9 cellular contexts compared by ENCODE assay signal in the genomic region with DNA sequence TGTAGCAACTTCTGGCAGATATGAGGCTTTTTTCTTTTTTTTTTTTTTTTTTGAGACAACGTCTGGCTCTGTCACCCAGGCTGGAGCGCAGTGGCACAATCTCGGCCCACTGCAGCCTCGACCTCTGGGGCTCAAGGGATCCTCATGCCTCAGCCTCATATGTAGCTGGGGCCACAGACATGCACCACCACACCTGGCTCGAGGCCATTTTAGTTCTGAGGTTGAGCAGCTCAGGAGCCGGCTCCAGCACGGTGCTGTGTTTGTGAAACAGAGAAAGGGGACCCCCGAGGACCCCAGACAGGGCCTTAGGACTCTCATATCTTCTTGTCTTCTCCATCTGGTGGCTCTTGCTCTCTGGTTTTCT. TPM values are rescaled to one million over a fixed set of nuclear protein-coding genes. Genes with fewer than 3 reads are reported as not detected.
DNase-seq lines count a peak whose midpoint lies in the region; ATAC-seq, FAIRE-seq and TF ChIP-seq lines count a peak whose summit lies in the region.
"Had no signal": no experiment of that assay in that cellular context is flagged by ENCODE, and none has a peak within 500 bp of the region (broad histone marks: within the 10 kb centered on the region; RNA-seq: fewer than 3 reads in every experiment).

No MANE protein-coding gene starts in this region.

- H3K9me3 ChIP-seq in CD4-positive, alpha-beta memory T cell (ENCODE audit: control insufficient read depth in 1 of 2, low read length in 2 of 2): no peaks in the 10 kb centered on the region
- H3K9me3 ChIP-seq in Peyer's patch (no peaks in the 10 kb centered on the region), endothelial cell of umbilical vein (replicated peaks; ENCODE audit: control insufficient read depth, insufficient read depth, low read length) (no peaks in the 10 kb centered on the region)
- H3K9me3 ChIP-seq: neutrophil had no signal

- peaks cover 68% of the 10 kb centered on the region for H3K4me1 ChIP-seq in CD4-positive, alpha-beta memory T cell (ENCODE audit: insufficient read depth, low read length)
- H3K4me1 ChIP-seq in Peyer's patch (peaks cover 0 to 36% (median 29%) of the 10 kb centered on the region in 4 donors), endothelial cell of umbilical vein (ENCODE audit: control insufficient read depth, extremely low read depth, insufficient read depth, low read length) (peaks cover 6% of the 10 kb centered on the region)

- peak overlapping the region; percentile 75 for H3K27ac ChIP-seq in CD4-positive, alpha-beta memory T cell (ENCODE audit: low read depth, low read length)
- H3K27ac ChIP-seq in Peyer's patch (peak overlapping the region in 3 of 4 donors; percentile 60 to 84 (median 68)), endothelial cell of umbilical vein (ENCODE audit: insufficient read depth, low read depth, low read length) (no peak overlapping the region)
- H3K27ac ChIP-seq: neutrophil had no signal

- no peaks in the 10 kb centered on the region for H4K20me1 ChIP-seq in endothelial cell of umbilical vein (replicated peaks; ENCODE audit: control insufficient read depth, extremely low read depth, insufficient read depth, low read length)

- H3K9me1 ChIP-seq in endothelial cell of umbilical vein (replicated peaks; ENCODE audit: control insufficient read depth, extremely low read depth, insufficient read depth, low read length): no peaks in the 10 kb centered on the region

- H3K4me3 ChIP-seq in CD4-positive, alpha-beta memory T cell (ENCODE audit: low read length in 2 of 2): no peak overlapping the region
- no peak overlapping the region for H3K4me3 ChIP-seq in Peyer's patch
- no peak overlapping the region for H3K4me3 ChIP-seq in endothelial cell of umbilical vein (replicated peaks in 1 of 3; ENCODE audit: insufficient read depth in 1 of 3, low read depth in 1 of 3, low read length in 3 of 3)

- intact Hi-C loops in CD4-positive, alpha-beta memory T cell (cut with micrococcal nuclease): loop anchor here (1.0 to 2.0 kb wide), 2 partner anchors 27 to 244 kb away; no protein-coding TSS in a partner anchor
- intact Hi-C loops in endothelial cell of umbilical vein (cut with micrococcal nuclease): no loop called here

- H3K4me1 Mint-ChIP-seq in CD4-positive, alpha-beta memory T cell: peaks cover 24 to 65% (median 40%) of the 10 kb centered on the region in 4 donors

- H3K27me3 ChIP-seq in CD4-positive, alpha-beta memory T cell (ENCODE audit: insufficient read depth, low read length): no peaks in the 10 kb centered on the region
- no peaks in the 10 kb centered on the region for H3K27me3 ChIP-seq in Peyer's patch
- H3K27me3 ChIP-seq in endothelial cell of umbilical vein (ENCODE audit: control insufficient read depth in 2 of 2, insufficient read depth in 2 of 2, low read length in 2 of 2): no peaks in the 10 kb centered on the region

- no peak overlapping the region for H3K4me2 ChIP-seq in endothelial cell of umbilical vein (ENCODE audit: insufficient read depth, low read length)

- H3K4me3 Mint-ChIP-seq in CD4-positive, alpha-beta memory T cell: peak overlapping the region in 7 of 8 donors; percentile 12 to 81 (median 52)
- H3K4me3 Mint-ChIP-seq: brain had no signal

- ATAC-seq in HG02885 (IDR thresholded peaks at IDR 0.05; ENCODE audit: poor library complexity, unreplicated experiment): no peak
- ATAC-seq in GM19395 (IDR thresholded peaks at IDR 0.05; ENCODE audit: unreplicated experiment): no peak

- CTCF ChIA-PET in CD4-positive, alpha-beta memory T cell (lab: Charles Lee; ENCODE audit: partially characterized antibody): interaction anchor here (0.7 to 6.0 kb wide), 19 partner anchors 8 to 244 kb away, joined by 3 to 227 read pairs (median 6); partner anchors contain the start of genes ALDH16A1, PIH1D1, PRR12 and RPS11
- CTCF ChIA-PET in endothelial cell of umbilical vein (lab: Charles Lee): no interaction called here

- no peak for TF ChIP-seq CTCF in Peyer's patch (IDR thresholded peaks at IDR 0.05)
- no peak for TF ChIP-seq CTCF in endothelial cell of umbilical vein (IDR thresholded peaks at IDR 0.05; ENCODE audit: extremely low read depth in 1 of 2, insufficient read depth in 1 of 2, low read depth in 1 of 2, low read length in 2 of 2)

- H3K79me2 ChIP-seq in endothelial cell of umbilical vein (ENCODE audit: control insufficient read depth, insufficient read depth, low read length): no peaks in the 10 kb centered on the region

- H2AFZ ChIP-seq in endothelial cell of umbilical vein (ENCODE audit: low read depth, low read length): no peak overlapping the region

- H3K9me3 Mint-ChIP-seq in CD4-positive, alpha-beta memory T cell: peaks cover 0 to 3% (median 0%) of the 10 kb centered on the region in 8 donors
- H3K9me3 Mint-ChIP-seq: brain had no signal

- TF ChIP-seq POLR2A in Peyer's patch (IDR thresholded peaks at IDR 0.05) (no peak), endothelial cell of umbilical vein (IDR thresholded peaks at IDR 0.05; ENCODE audit: low read depth, low read length) (no peak)

- POLR2A ChIA-PET in CD4-positive, alpha-beta memory T cell (lab: Charles Lee; ENCODE audit: partially characterized antibody): interaction anchor here (0.6 to 6.2 kb wide), 28 partner anchors 13 to 244 kb away, joined by 3 to 222 read pairs (median 4); partner anchors contain the start of genes ALDH16A1, CD37, KASH5 and PIH1D1
- POLR2A ChIA-PET in endothelial cell of umbilical vein (lab: Charles Lee): no interaction called here

- no peak overlapping the region for H3K9ac ChIP-seq in endothelial cell of umbilical vein (replicated peaks; ENCODE audit: extremely low read depth, insufficient read depth, low read length)

- H3K27ac Mint-ChIP-seq in CD4-positive, alpha-beta memory T cell: peak overlapping the region; percentile 94 to 100 (median 100)
- H3K27ac Mint-ChIP-seq: brain had no signal

- H3K27me3 Mint-ChIP-seq in CD4-positive, alpha-beta memory T cell: no peaks in the 10 kb centered on the region

- FAIRE-seq in endothelial cell of umbilical vein (lab: Jason Lieb, UNC): no peak

- peaks cover 9 to 15% of the 10 kb centered on the region in 2 donors for H3K36me3 Mint-ChIP-seq in CD4-positive, alpha-beta memory T cell
- H3K36me3 Mint-ChIP-seq: brain had no signal

- TSS peak; percentile 47 for BruUV-seq in endothelial cell of umbilical vein (replicated peaks; lab: Mats Ljungman, UMichigan)

- DNase-seq in CD4-positive, alpha-beta memory T cell: no peak
- no peak for DNase-seq in Peyer's patch
- DNase-seq in endothelial cell of umbilical vein (ENCODE audit: low read depth, low spot score): no peak
- DNase-seq in stimulated activated CD4-positive, alpha-beta T cell treated with anti-CD3 and anti-CD28 coated beads, Interleukin-12 subunit alpha, Interleukin-12 subunit beta, amount 100 ng/mL, for 4 hours: no peak
- DNase-seq: NCI-H2081 had no signal

- H3K36me3 ChIP-seq in CD4-positive, alpha-beta memory T cell (ENCODE audit: insufficient read depth, low read length): peaks cover under 1% of the 10 kb centered on the region
- H3K36me3 ChIP-seq in Peyer's patch (peaks cover 0 to 26% (median 0%) of the 10 kb centered on the region in 3 donors), endothelial cell of umbilical vein (ENCODE audit: control insufficient read depth in 2 of 2, extremely low read depth in 1 of 2, insufficient read depth in 2 of 2, low read length in 2 of 2) (peaks cover 0 to 8% of the 10 kb centered on the region in 2 experiments)

- dilution Hi-C loops in endothelial cell of umbilical vein (cut with MboI; ENCODE audit: extremely low pct_ligation_motif_present, low sequenced_read_pairs): no loop called here

RNA-seq across cellular contexts. Expression of gene FLT3LG, which starts 3.4 kb away (rescaled TPM):
- total RNA-seq in CD4-positive, alpha-beta memory T cell: 100 to 1,000 TPM; 114 to 115 TPM
- polyA plus RNA-seq in CD4-positive, alpha-beta memory T cell: 100 to 1,000 TPM; 145 to 252 TPM
- total RNA-seq in Peyer's patch (10 to 100 TPM in 1 of 4 donors, 1 to 10 TPM in 3; 2.8 to 22.3 (median 5.0) TPM), endothelial cell of umbilical vein (4.7 and 5.7 TPM in 2 replicates)
- polyA plus RNA-seq in endothelial cell of umbilical vein: 5.0 and 5.6 TPM in 2 replicates
- 2.2 and 2.6 TPM in 2 replicates for polyA plus RNA-seq in endothelial cell of umbilical vein (2011; cell fraction: cytosol; rRNA removed)
- polyA plus RNA-seq in endothelial cell of umbilical vein (2011; cell fraction: nucleus; rRNA removed): 2.2 and 3.5 TPM in 2 replicates
- 3.8 and 5.3 TPM in 2 replicates for polyA plus RNA-seq in endothelial cell of umbilical vein (2012)
- 0.53 and 1.4 TPM in 2 replicates for polyA minus RNA-seq in endothelial cell of umbilical vein
- 4.4 TPM for polyA minus RNA-seq in endothelial cell of umbilical vein (2011; cell fraction: cytosol; rRNA and poly(A)+ RNA removed)
- 0.67 and 1.9 TPM in 2 replicates for polyA minus RNA-seq in endothelial cell of umbilical vein (2011; cell fraction: nucleus; rRNA and poly(A)+ RNA removed)

RNA-seq across cellular contexts. Expression of gene RPL13A, which starts 16.8 kb away (rescaled TPM):
- total RNA-seq in CD4-positive, alpha-beta memory T cell: 1,000 to 10,000 TPM; 5,517 to 5,661 TPM
- polyA plus RNA-seq in CD4-positive, alpha-beta memory T cell: 1,000 to 10,000 TPM; 1,827 to 3,046 TPM
- total RNA-seq in Peyer's patch (1,000 to 10,000 TPM; 1,523 to 3,539 (median 1,798) TPM), endothelial cell of umbilical vein (2,291 and 2,318 TPM in 2 replicates)
- 4,148 and 5,694 TPM in 2 replicates for polyA plus RNA-seq in endothelial cell of umbilical vein
- 3,373 and 4,362 TPM in 2 replicates for polyA plus RNA-seq in endothelial cell of umbilical vein (2011; cell fraction: cytosol; rRNA removed)
- 1,170 and 1,607 TPM in 2 replicates for polyA plus RNA-seq in endothelial cell of umbilical vein (2011; cell fraction: nucleus; rRNA removed)
- 2,404 and 6,049 TPM in 2 replicates for polyA plus RNA-seq in endothelial cell of umbilical vein (2012)
- polyA minus RNA-seq in endothelial cell of umbilical vein: 1,194 and 1,533 TPM in 2 replicates
- polyA minus RNA-seq in endothelial cell of umbilical vein (2011; cell fraction: cytosol; rRNA and poly(A)+ RNA removed): 1,164 TPM
- 517 and 743 TPM in 2 replicates for polyA minus RNA-seq in endothelial cell of umbilical vein (2011; cell fraction: nucleus; rRNA and poly(A)+ RNA removed)

RNA-seq across cellular contexts. Expression of gene ALDH16A1, which starts 17.6 kb away (rescaled TPM):
- total RNA-seq in CD4-positive, alpha-beta memory T cell: 10 to 100 TPM; 31.6 to 32.6 TPM
- 10 to 100 TPM; 28.4 to 40.1 TPM for polyA plus RNA-seq in CD4-positive, alpha-beta memory T cell
- total RNA-seq in Peyer's patch: 10 to 100 TPM; 33.8 to 53.6 (median 49.1) TPM
- 27.6 and 38.8 TPM in 2 replicates for total RNA-seq in endothelial cell of umbilical vein
- 33.2 and 42.3 TPM in 2 replicates for polyA plus RNA-seq in endothelial cell of umbilical vein
- polyA plus RNA-seq in endothelial cell of umbilical vein (2011; cell fraction: cytosol; rRNA removed): 17.0 and 22.3 TPM in 2 replicates
- polyA plus RNA-seq in endothelial cell of umbilical vein (2011; cell fraction: nucleus; rRNA removed): 34.5 and 40.5 TPM in 2 replicates
- polyA plus RNA-seq in endothelial cell of umbilical vein (2012): 16.3 and 21.0 TPM in 2 replicates
- 12.9 and 21.3 TPM in 2 replicates for polyA minus RNA-seq in endothelial cell of umbilical vein
- 31.6 TPM for polyA minus RNA-seq in endothelial cell of umbilical vein (2011; cell fraction: cytosol; rRNA and poly(A)+ RNA removed)
- 7.4 and 18.8 TPM in 2 replicates for polyA minus RNA-seq in endothelial cell of umbilical vein (2011; cell fraction: nucleus; rRNA and poly(A)+ RNA removed)

RNA-seq across cellular contexts. Expression of gene PIH1D1, which starts 19.0 kb away (rescaled TPM):
- total RNA-seq in CD4-positive, alpha-beta memory T cell: 100 to 1,000 TPM; 178 to 186 TPM
- polyA plus RNA-seq in CD4-positive, alpha-beta memory T cell: 100 to 1,000 TPM in 1 of 2 donors, 10 to 100 TPM in 1; 87.2 to 124 TPM
- total RNA-seq in Peyer's patch (100 to 1,000 TPM in 3 of 4 donors, 10 to 100 TPM in 1; 96.2 to 229 (median 115) TPM), endothelial cell of umbilical vein (84.1 and 86.9 TPM in 2 replicates)
- 72.6 and 83.2 TPM in 2 replicates for polyA plus RNA-seq in endothelial cell of umbilical vein
- polyA plus RNA-seq in endothelial cell of umbilical vein (2011; cell fraction: cytosol; rRNA removed): 74.4 and 86.3 TPM in 2 replicates
- 157 and 167 TPM in 2 replicates for polyA plus RNA-seq in endothelial cell of umbilical vein (2011; cell fraction: nucleus; rRNA removed)
- polyA plus RNA-seq in endothelial cell of umbilical vein (2012): 70.0 and 77.4 TPM in 2 replicates
- 54.1 and 61.6 TPM in 2 replicates for polyA minus RNA-seq in endothelial cell of umbilical vein
- 43.3 TPM for polyA minus RNA-seq in endothelial cell of umbilical vein (2011; cell fraction: cytosol; rRNA and poly(A)+ RNA removed)
- 25.5 and 29.6 TPM in 2 replicates for polyA minus RNA-seq in endothelial cell of umbilical vein (2011; cell fraction: nucleus; rRNA and poly(A)+ RNA removed)

RNA-seq across cellular contexts. Expression of gene RPS11, which starts 25.6 kb away (rescaled TPM):
- total RNA-seq in CD4-positive, alpha-beta memory T cell: 1,000 to 10,000 TPM; 3,135 to 3,272 TPM
- 1,000 to 10,000 TPM; 1,691 to 2,012 TPM for polyA plus RNA-seq in CD4-positive, alpha-beta memory T cell
- 1,000 to 10,000 TPM; 1,400 to 3,556 (median 1,785) TPM for total RNA-seq in Peyer's patch
- 1,764 and 1,843 TPM in 2 replicates for total RNA-seq in endothelial cell of umbilical vein
- 4,411 and 4,760 TPM in 2 replicates for polyA plus RNA-seq in endothelial cell of umbilical vein
- polyA plus RNA-seq in endothelial cell of umbilical vein (2011; cell fraction: cytosol; rRNA removed): 6,177 and 6,852 TPM in 2 replicates
- 1,925 and 2,062 TPM in 2 replicates for polyA plus RNA-seq in endothelial cell of umbilical vein (2011; cell fraction: nucleus; rRNA removed)
- polyA plus RNA-seq in endothelial cell of umbilical vein (2012): 2,412 and 4,545 TPM in 2 replicates
- 1,208 and 1,339 TPM in 2 replicates for polyA minus RNA-seq in endothelial cell of umbilical vein
- polyA minus RNA-seq in endothelial cell of umbilical vein (2011; cell fraction: cytosol; rRNA and poly(A)+ RNA removed): 679 TPM
- 152 and 167 TPM in 2 replicates for polyA minus RNA-seq in endothelial cell of umbilical vein (2011; cell fraction: nucleus; rRNA and poly(A)+ RNA removed)

Comparison
In these comparisons a context has a peak if more than half of its experiments do, and no peak if none do; other contexts are left out.
1. RNA of gene FLT3LG, which starts 3.4 kb away (total RNA-seq): 114 to 115 TPM in CD4-positive, alpha-beta memory T cell; 2.8 to 22.3 TPM in Peyer's patch and 4.7 to 5.7 TPM in endothelial cell of umbilical vein; every median in the first group is over 4 times any median in the second.